14 cellular contexts compared by ENCODE assay signal in the genomic region with DNA sequence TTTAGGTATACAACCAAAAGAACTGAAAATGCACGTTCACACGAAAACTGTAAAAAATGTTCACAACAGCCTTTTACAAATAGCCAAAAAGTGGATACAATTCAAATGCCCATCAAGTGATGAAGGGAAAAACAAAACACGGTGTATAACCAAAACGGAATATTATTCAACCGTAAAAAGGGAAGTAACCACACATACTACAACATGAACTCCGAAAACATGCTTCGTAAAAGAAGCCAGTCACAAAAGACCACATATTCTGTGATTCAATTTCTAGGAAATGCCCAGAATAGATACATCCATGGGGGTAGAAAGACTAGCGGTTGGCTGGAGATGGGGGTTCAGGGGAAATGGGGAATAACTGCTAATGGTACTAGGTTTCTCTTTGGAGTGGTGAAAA.
"Had no signal": no experiment of that assay in that cellular context is flagged by ENCODE, and none has a peak within 500 bp of the region (broad histone marks: within the 10 kb centered on the region; RNA-seq: fewer than 3 reads in every experiment).

No MANE protein-coding gene starts in this region.

- H3K9me3 Mint-ChIP-seq: nephron progenitor cell had no signal

- H3K27me3 ChIP-seq: cardiac muscle cell, esophagus squamous epithelium, sigmoid colon, stomach had no signal

- DNase-seq: activated CD4-positive, alpha-beta T cell treated with anti-CD3 and anti-CD28 coated beads for 4 hours; activated CD8-positive, alpha-beta memory T cell treated with anti-CD3 and anti-CD28 coated beads, Interleukin-2, amount 50 U/mL, for 48 hours; activated CD8-positive, alpha-beta T cell treated with anti-CD3 and anti-CD28 coated beads, Interleukin-2, amount 10 ng/mL, durations not matched to agents 7 days and 5 days; activated naive CD4-positive, alpha-beta T cell; esophagus squamous epithelium; foreskin fibroblast; head of caudate nucleus; mesenchymal stem cell; nephron progenitor cell; sigmoid colon; stimulated activated CD4-positive, alpha-beta T cell treated with anti-CD3 and anti-CD28 coated beads, Interleukin-2, amount 100 ng/mL, for 24 hours; stomach had no signal

- H3K4me3 ChIP-seq: cardiac muscle cell, esophagus squamous epithelium, sigmoid colon, stomach had no signal

- FAIRE-seq: colon had no signal

- H3K9me3 ChIP-seq: esophagus squamous epithelium, sigmoid colon, stomach had no signal

- H3K4me3 Mint-ChIP-seq: nephron progenitor cell had no signal

- H3K27ac Mint-ChIP-seq: activated CD8-positive, alpha-beta T cell treated with anti-CD3 and anti-CD28 coated beads, Interleukin-2, amount 10 ng/mL, durations not matched to agents 7 days and 5 days; nephron progenitor cell had no signal

- H3K27ac ChIP-seq: cardiac muscle cell, esophagus squamous epithelium, sigmoid colon, stomach had no signal

- H3K36me3 ChIP-seq: cardiac muscle cell, sigmoid colon, stomach had no signal

- ATAC-seq: activated CD8-positive, alpha-beta T cell treated with anti-CD3 and anti-CD28 coated beads, Interleukin-2, amount 10 ng/mL, durations not matched to agents 7 days and 5 days had no signal
